ENCODE assay signal across 17 cellular contexts in genomic region chr12:111327474-111327873, GRCh38. TPM values are rescaled to one million over a fixed set of nuclear protein-coding genes. Genes with fewer than 3 reads are reported as not detected.
A peak's percentile ranks its signal among the peaks of the same experiment; 100 is the strongest.
DNase-seq lines count a peak whose midpoint lies in the region; ATAC-seq and TF ChIP-seq lines count a peak whose summit lies in the region.
"Had no signal": no experiment of that assay in that cellular context is flagged by ENCODE, and none has a peak within 500 bp of the region (broad histone marks: within the 10 kb centered on the region; RNA-seq: fewer than 3 reads in every experiment).

No MANE protein-coding gene starts in this region.

- no peaks in the 10 kb centered on the region for H3K27me3 ChIP-seq in mesendoderm (ENCODE audit: insufficient read depth, low read length, poor library complexity)
- H3K27me3 ChIP-seq: BLaER1 treated with 17β-estradiol and CSF1 and Interleukin-3, amounts not matched to agents 10 nM and 100 nM had no signal

- DNase-seq in ELF-1 (ENCODE audit: low read depth, low spot score) = peak; percentile 43
- DNase-seq in HFF-Myc (ENCODE audit: extremely low read depth, low read depth) = no peak
- DNase-seq in mesendoderm = peak; percentile 60
- DNase-seq in medulla oblongata (ENCODE audit: extremely low spot score) = no peak
- DNase-seq: DND-41, GOT3, NCI-H1105 treated with DMSO at 0.1 percent for 48 hours, NCI-H1694 treated with DMSO at 0.1 percent for 48 hours, NCI-H2227 treated with DMSO at 0.1 percent for 48 hours, NCI-H510A treated with DMSO at 0.1 percent for 48 hours, NCI-H774, Right ventricle myocardium superior, T-cell had no signal

- H3K4me3 ChIP-seq in HFF-Myc (replicated peaks; ENCODE audit: low read depth, low read length) (no peak overlapping the region), mesendoderm (ENCODE audit: low read length) (no peak overlapping the region)
- H3K4me3 ChIP-seq: BLaER1 treated with 17β-estradiol and CSF1 and Interleukin-3, amounts not matched to agents 10 nM and 100 nM had no signal

- intact Hi-C loops in dendritic cell treated with granulocyte-macrophage colony-stimulating factor and Interleukin-4, amounts not matched to agents 40 ng/mL and 50 ng/mL, for 4 days (cut with micrococcal nuclease) = no loop called here

- peak overlapping the region; percentile 22 for H3K27ac Mint-ChIP-seq in dendritic cell treated with granulocyte-macrophage colony-stimulating factor and Interleukin-4, amounts not matched to agents 40 ng/mL and 50 ng/mL, for 4 days
- H3K27ac Mint-ChIP-seq: T-cell had no signal

- H3K23ac ChIP-seq in mesendoderm (ENCODE audit: low read length) = no peak overlapping the region

- no peaks in the 10 kb centered on the region for H3K4me1 ChIP-seq in mesendoderm (ENCODE audit: control insufficient read depth, low read depth, low read length)

- H3K36me3 ChIP-seq in mesendoderm (ENCODE audit: control insufficient read depth, insufficient read depth, low read length) = no peaks in the 10 kb centered on the region
- H3K36me3 ChIP-seq: BLaER1 treated with 17β-estradiol and CSF1 and Interleukin-3, amounts not matched to agents 10 nM and 100 nM had no signal

- no peak overlapping the region for H3K4me3 Mint-ChIP-seq in dendritic cell treated with granulocyte-macrophage colony-stimulating factor and Interleukin-4, amounts not matched to agents 40 ng/mL and 50 ng/mL, for 4 days
- H3K4me3 Mint-ChIP-seq: T-cell had no signal

- TF ChIP-seq CTCF in HFF-Myc (IDR thresholded peaks at IDR 0.05; ENCODE audit: low read depth, low read length, missing control alignments) = peak; percentile 5

- no peaks in the 10 kb centered on the region for H3K9me3 Mint-ChIP-seq in dendritic cell treated with granulocyte-macrophage colony-stimulating factor and Interleukin-4, amounts not matched to agents 40 ng/mL and 50 ng/mL, for 4 days
- H3K9me3 Mint-ChIP-seq: T-cell had no signal

- no peak overlapping the region for H2BK5ac ChIP-seq in mesendoderm (ENCODE audit: low read length)

- no CpG with 5 or more reads among the region's 6 CpGs for WGBS in mesendoderm (ENCODE audit: extremely low coverage, insufficient coverage, low lambda C conversion rate)

- no peak overlapping the region for H4K8ac ChIP-seq in mesendoderm (ENCODE audit: low read depth, low read length)

- H2BK15ac ChIP-seq in mesendoderm (replicated peaks; ENCODE audit: low read depth) = no peak overlapping the region

- H3K27me3 Mint-ChIP-seq in dendritic cell treated with granulocyte-macrophage colony-stimulating factor and Interleukin-4, amounts not matched to agents 40 ng/mL and 50 ng/mL, for 4 days = peaks cover 9% of the 10 kb centered on the region

- no peak overlapping the region for H2BK120ac ChIP-seq in mesendoderm (ENCODE audit: low read depth, low read length)

- H4K5ac ChIP-seq in mesendoderm (ENCODE audit: low read length) = no peak overlapping the region

- no peaks in the 10 kb centered on the region for H3K79me2 ChIP-seq in mesendoderm (ENCODE audit: control insufficient read depth, insufficient read depth, low read length)

- H2AK5ac ChIP-seq in mesendoderm (ENCODE audit: low read length) = no peak overlapping the region

- H3K4me2 ChIP-seq in mesendoderm (ENCODE audit: low read length) = no peak overlapping the region
- H3K4me2 ChIP-seq: BLaER1 treated with 17β-estradiol and CSF1 and Interleukin-3, amounts not matched to agents 10 nM and 100 nM had no signal

- H3K36me3 Mint-ChIP-seq in dendritic cell treated with granulocyte-macrophage colony-stimulating factor and Interleukin-4, amounts not matched to agents 40 ng/mL and 50 ng/mL, for 4 days (ENCODE audit: low read depth) = no peaks in the 10 kb centered on the region
- H3K36me3 Mint-ChIP-seq: T-cell had no signal

- H3K4me1 Mint-ChIP-seq in dendritic cell treated with granulocyte-macrophage colony-stimulating factor and Interleukin-4, amounts not matched to agents 40 ng/mL and 50 ng/mL, for 4 days (ENCODE audit: low read depth) = peaks cover 7% of the 10 kb centered on the region

- no peak overlapping the region for H3K56ac ChIP-seq in mesendoderm (ENCODE audit: low read length)

- H3K27ac ChIP-seq in mesendoderm (ENCODE audit: low read depth, low read length) = no peak overlapping the region

- ATAC-seq in GM21447 (IDR thresholded peaks at IDR 0.05; ENCODE audit: unreplicated experiment) = no peak
- ATAC-seq in GM21526 (IDR thresholded peaks at IDR 0.05; ENCODE audit: low FRiP score, unreplicated experiment) = no peak
- ATAC-seq: T-cell had no signal

- no peak overlapping the region for H3K9ac ChIP-seq in mesendoderm (ENCODE audit: low read length)
- H3K9ac ChIP-seq: BLaER1 treated with 17β-estradiol and CSF1 and Interleukin-3, amounts not matched to agents 10 nM and 100 nM had no signal

- H3K79me1 ChIP-seq in mesendoderm (ENCODE audit: low read length) = no peaks in the 10 kb centered on the region

- no peak overlapping the region for H3K4ac ChIP-seq in mesendoderm (ENCODE audit: low read depth, low read length)

- no peak overlapping the region for H3K18ac ChIP-seq in mesendoderm (ENCODE audit: low read length)

RNA-seq across cellular contexts. Expression of gene PHETA1, which starts 41.4 kb away (rescaled TPM):
- polyA plus RNA-seq in mesendoderm (2013, experiment 1 of 2) = 4.4 TPM
- 4.3 TPM for polyA plus RNA-seq in mesendoderm (2013, experiment 2 of 2)

Comparison
In these comparisons a context has a peak if more than half of its experiments do, and no peak if none do; other contexts are left out.
1. DNase-seq: peak in ELF-1 (single experiment) and mesendoderm (single experiment); none in HFF-Myc (single experiment) and medulla oblongata (single experiment).